ENCODE assay signal across 1 cellular context in genomic region chr6:3228791-3229565, GRCh38.
A peak's percentile ranks its signal among the peaks of the same experiment; 100 is the strongest.
TF ChIP-seq lines count a peak whose summit lies in the region.

No MANE protein-coding gene starts in this region.

TF ChIP-seq in GM12878, 131 proteins besides CTCF, POLR2A, EP300 and RAD21 (continued from another document):
- TF ChIP-seq ZNF217 (IDR thresholded peaks at IDR 0.05) (no peak), IKZF1 (conservative IDR thresholded peaks at IDR 0.05) (no peak), NBN (IDR thresholded peaks at IDR 0.05) (no peak), BCL11A (IDR thresholded peaks at IDR 0.05; ENCODE audit: low read depth, low read length) (no peak), SUZ12 (IDR thresholded peaks at IDR 0.05; ENCODE audit: unreplicated experiment) (peak; percentile 49), STAT3 (IDR thresholded peaks at IDR 0.05; ENCODE audit: low read depth, low read length) (no peak)
